10 cellular contexts compared by ENCODE assay signal in genomic region chr1:161730050-161730564, GRCh38. TPM values are rescaled to one million over a fixed set of nuclear protein-coding genes. Genes with fewer than 3 reads are reported as not detected.
DNase-seq lines count a peak whose midpoint lies in the region; ATAC-seq, FAIRE-seq and TF ChIP-seq lines count a peak whose summit lies in the region.
"Had no signal": no experiment of that assay in that cellular context is flagged by ENCODE, and none has a peak within 500 bp of the region (broad histone marks: within the 10 kb centered on the region; RNA-seq: fewer than 3 reads in every experiment).

No MANE protein-coding gene starts in this region.

- no peak for TF ChIP-seq CTCF in NB4 (IDR thresholded peaks at IDR 0.05; ENCODE audit: low read depth, low read length)

- no peak for TF ChIP-seq POLR2A in NB4 (IDR thresholded peaks at IDR 0.05; ENCODE audit: extremely low read depth, insufficient read length)

- no peak for ATAC-seq in HG02588 (IDR thresholded peaks at IDR 0.05; ENCODE audit: unreplicated experiment)

- DNase-seq in Daoy (ENCODE audit: low read depth) (peak; percentile 75), NB4 (ENCODE audit: low read depth) (peak; percentile 83), activated T-cell treated with anti-CD3 and anti-CD28 coated beads for 48 hours (ENCODE audit: low read depth) (peak; percentile 25), kidney tubule cell (ENCODE audit: low spot score) (peak; percentile 74), epidermal melanocyte (ENCODE audit: insufficient read length, low spot score) (no peak), HUDEP-2 (lab: John Stamatoyannopoulos, UW; ENCODE audit: unreplicated experiment in 76 of 76) (no peak), HTR-8/SVneo (ENCODE audit: insufficient read length, low spot score) (no peak)
- DNase-seq: foreskin melanocyte, NCI-H82 had no signal

- no peak for FAIRE-seq in HTR-8/SVneo (lab: Jason Lieb, UNC)

- H3K4me3 ChIP-seq in NB4 (ENCODE audit: low read depth, low read length) = no peak overlapping the region

RNA-seq across cellular contexts. Expression of gene FCRLB, which starts 8.8 kb away (rescaled TPM):
- total RNA-seq in Daoy (2014; rRNA removed; shearing (Covaris generic)) = 1.8 and 3.1 TPM in 2 replicates

RNA-seq across cellular contexts. Expression of gene DUSP12, which starts 19.5 kb away (rescaled TPM):
- total RNA-seq in Daoy (2014; rRNA removed; shearing (Covaris generic)) = 80.1 and 82.8 TPM in 2 replicates

RNA-seq across cellular contexts. Expression of gene FCRLA, which starts 23.1 kb away (rescaled TPM):
- 0.51 TPM in 1 of 2 replicates, not detected in the other for total RNA-seq in Daoy (2014; rRNA removed; shearing (Covaris generic))

RNA-seq across cellular contexts. Expression of gene ATF6, which starts 36.0 kb away (rescaled TPM):
- total RNA-seq in Daoy (2014; rRNA removed; shearing (Covaris generic)) = 23.5 TPM in 2 replicates

Comparison
In these comparisons a context has a peak if more than half of its experiments do, and no peak if none do; other contexts are left out.
1. DNase-seq: peak in Daoy (single experiment), NB4 (single experiment), activated T-cell treated with anti-CD3 and anti-CD28 coated beads for 48 hours (single experiment) and kidney tubule cell (single experiment); none in epidermal melanocyte (single experiment), HUDEP-2 (0 of 76) and HTR-8/SVneo (single experiment).